In the genomic region with DNA sequence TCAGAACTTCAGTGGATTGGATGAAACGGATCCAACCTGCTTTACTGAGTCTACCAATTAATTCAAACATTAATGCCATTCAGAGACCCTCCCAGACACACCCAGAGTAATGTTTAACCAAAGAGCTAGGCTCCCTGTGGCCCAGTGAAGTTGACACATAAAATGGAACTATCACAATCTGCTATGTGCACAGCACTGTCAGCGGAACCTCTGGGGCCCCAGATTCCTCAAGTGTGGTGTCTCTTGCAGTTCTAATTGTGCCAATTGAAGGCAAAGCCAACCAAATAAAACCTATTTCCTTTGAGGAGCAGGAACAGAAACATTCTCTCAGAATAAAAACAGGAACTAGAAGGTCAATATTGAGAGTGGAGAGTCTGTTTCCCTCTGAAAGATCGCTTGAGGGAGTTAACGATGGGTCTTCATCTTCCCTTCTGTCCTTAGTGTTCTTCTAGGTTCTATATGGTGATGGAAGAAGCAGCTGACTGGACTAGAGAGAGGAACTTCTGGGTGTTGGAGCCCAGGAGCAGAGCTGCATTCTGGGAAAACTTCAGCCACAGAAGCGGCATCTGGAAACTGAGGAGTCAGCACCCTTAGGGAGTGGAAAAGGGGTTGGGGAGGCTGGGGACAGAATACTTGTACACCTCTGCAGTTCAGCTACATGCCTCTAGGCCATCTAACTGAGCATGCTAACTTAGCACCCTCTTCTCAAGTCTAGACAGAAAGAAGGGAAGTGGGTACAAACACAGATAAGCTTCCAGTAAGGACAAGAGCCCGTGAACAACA, we compare ENCODE assay signal across 17 cellular contexts.
DNase-seq lines count a peak whose midpoint lies in the region; ATAC-seq and TF ChIP-seq lines count a peak whose summit lies in the region.
"Had no signal": no experiment of that assay in that cellular context is flagged by ENCODE, and none has a peak within 500 bp of the region (broad histone marks: within the 10 kb centered on the region; RNA-seq: fewer than 3 reads in every experiment).

No MANE protein-coding gene starts in this region.

- no peak overlapping the region for H3K27ac Mint-ChIP-seq in endodermal cell
- H3K27ac Mint-ChIP-seq: activated naive CD8-positive, alpha-beta T cell treated with anti-CD3 and anti-CD28 coated beads for 36 hours; T-helper 1 cell treated with Interleukin-12 subunit alpha and Interleukin-12 subunit beta and Interleukin-4 antibody, amounts not matched to agents 30 μg/mL and 1 μg/mL, for 36 hours had no signal

- H3K36me3 Mint-ChIP-seq in endodermal cell (ENCODE audit: low read depth) = no peaks in the 10 kb centered on the region
- H3K36me3 Mint-ChIP-seq: activated naive CD8-positive, alpha-beta T cell treated with anti-CD3 and anti-CD28 coated beads for 36 hours had no signal

- H3K27me3 ChIP-seq in endodermal cell (ENCODE audit: control insufficient read depth, insufficient read depth, low read length, poor library complexity, severe bottlenecking) = no peaks in the 10 kb centered on the region
- H3K27me3 ChIP-seq in spleen (replicated peaks in 1 of 7) = no peaks in the 10 kb centered on the region

- no peak overlapping the region for H3K4me3 Mint-ChIP-seq in endodermal cell
- H3K4me3 Mint-ChIP-seq: activated naive CD8-positive, alpha-beta T cell treated with anti-CD3 and anti-CD28 coated beads for 36 hours; T-helper 1 cell treated with Interleukin-12 subunit alpha and Interleukin-12 subunit beta and Interleukin-4 antibody, amounts not matched to agents 30 μg/mL and 1 μg/mL, for 36 hours had no signal

- DNase-seq in NB4 (ENCODE audit: low read depth) (peak; percentile 12), endodermal cell (no peak), putamen (ENCODE audit: low spot score) (peak; percentile 34), spleen (no peak), erythroblast (lab: John Stamatoyannopoulos, UW) (no peak), SHP77 treated with DMSO at 0.1 percent for 48 hours (lab: John Stamatoyannopoulos, UW) (no peak)
- DNase-seq: activated naive CD8-positive, alpha-beta T cell treated with anti-CD3 and anti-CD28 coated beads for 36 hours; effector memory CD4-positive, alpha-beta T cell; mammary epithelial cell; NCI-H187 treated with DMSO at 0.1 percent for 48 hours; NCI-H446 treated with DMSO at 0.1 percent for 48 hours; stimulated activated naive CD4-positive, alpha-beta T cell treated with Interleukin-2 at 50 U/mL for 16 hours had no signal

- peaks cover 1% of the 10 kb centered on the region for H3K9me3 Mint-ChIP-seq in endodermal cell
- H3K9me3 Mint-ChIP-seq: activated naive CD8-positive, alpha-beta T cell treated with anti-CD3 and anti-CD28 coated beads for 36 hours; T-helper 1 cell treated with Interleukin-12 subunit alpha and Interleukin-12 subunit beta and Interleukin-4 antibody, amounts not matched to agents 30 μg/mL and 1 μg/mL, for 36 hours had no signal

- WGBS in endodermal cell (ENCODE audit: insufficient coverage in 1 of 2, insufficient read length in 1 of 2), 2 experiments = 92 to 95% methylated on average over 6 of the region's 6 CpGs
- 71 to 80% (median 73%) methylated on average over 6 of the region's 6 CpGs for WGBS in spleen, 5 donors

- H3K4me3 ChIP-seq in GM12875 (ENCODE audit: low read depth, low read length) = no peak overlapping the region
- no peak overlapping the region for H3K4me3 ChIP-seq in NB4 (ENCODE audit: low read depth, low read length)
- no peak overlapping the region for H3K4me3 ChIP-seq in endodermal cell (ENCODE audit: low read length)
- H3K4me3 ChIP-seq in spleen = no peak overlapping the region

- no peaks in the 10 kb centered on the region for H3K27me3 Mint-ChIP-seq in endodermal cell (ENCODE audit: insufficient read depth)
- H3K27me3 Mint-ChIP-seq: activated naive CD8-positive, alpha-beta T cell treated with anti-CD3 and anti-CD28 coated beads for 36 hours had no signal

- no peak overlapping the region for H3K9ac ChIP-seq in endodermal cell (ENCODE audit: extremely low read depth, low read length, poor library complexity, severe bottlenecking)
- H3K9ac ChIP-seq: KMS-11 had no signal

- intact Hi-C loops in spleen (cut with DNase I; ENCODE audit: low total_unique reads) = no loop called here

- H3K9me3 ChIP-seq in endodermal cell (ENCODE audit: control insufficient read depth, low read length) = no peaks in the 10 kb centered on the region
- peaks cover 0 to 3% (median 0%) of the 10 kb centered on the region in 8 donors for H3K9me3 ChIP-seq in spleen

- TF ChIP-seq CTCF in GM12875 (IDR thresholded peaks at IDR 0.05; ENCODE audit: borderline replicate concordance, insufficient read depth, low read depth, low read length) (peak; percentile 5; the same call in 1 of the 2 replicates), NB4 (IDR thresholded peaks at IDR 0.05; ENCODE audit: low read depth, low read length) (no peak), endodermal cell (conservative IDR thresholded peaks at IDR 0.05) (peak; percentile 59), spleen (IDR thresholded peaks at IDR 0.05 in 8 of 11, conservative IDR thresholded peaks at IDR 0.05 in 3 of 11) (peak in 1 of 11 experiments; percentile 14)

- H3K4me1 ChIP-seq in endodermal cell (ENCODE audit: control insufficient read depth, insufficient read depth, low read length) = no peaks in the 10 kb centered on the region
- peaks cover 0 to 9% (median 0%) of the 10 kb centered on the region in 6 donors for H3K4me1 ChIP-seq in spleen

- H3K36me3 ChIP-seq in endodermal cell (ENCODE audit: control insufficient read depth, insufficient read depth, low read length) (no peaks in the 10 kb centered on the region), spleen (no peaks in the 10 kb centered on the region)

- no peaks in the 10 kb centered on the region for H3K4me1 Mint-ChIP-seq in endodermal cell

- no peak for ATAC-seq in HG02852 (IDR thresholded peaks at IDR 0.05; ENCODE audit: unreplicated experiment)

- TF ChIP-seq POLR2A in NB4 (IDR thresholded peaks at IDR 0.05; ENCODE audit: extremely low read depth, insufficient read length) (no peak), spleen (IDR thresholded peaks at IDR 0.05) (no peak), erythroblast (IDR thresholded peaks at IDR 0.05; ENCODE audit: low read length) (no peak)

- H3K27ac ChIP-seq in endodermal cell (ENCODE audit: low read depth, low read length) (no peak overlapping the region), spleen (no peak overlapping the region)
- H3K27ac ChIP-seq: C4-2B, KMS-11 had no signal

Comparison
In these comparisons a context has a peak if more than half of its experiments do, and no peak if none do; other contexts are left out.
1. DNase-seq: peak in NB4 (single experiment) and putamen (single experiment); none in endodermal cell (single experiment), spleen (single experiment), erythroblast (0 of 2) and SHP77 treated with DMSO at 0.1 percent for 48 hours (single experiment).